10 cellular contexts compared by ENCODE assay signal in genomic region chr3:125142418-125142778, GRCh38.
DNase-seq lines count a peak whose midpoint lies in the region; ATAC-seq and TF ChIP-seq lines count a peak whose summit lies in the region.
"Had no signal": no experiment of that assay in that cellular context is flagged by ENCODE, and none has a peak within 500 bp of the region (broad histone marks: within the 10 kb centered on the region; RNA-seq: fewer than 3 reads in every experiment).

No MANE protein-coding gene starts in this region.

- peaks cover 40% of the 10 kb centered on the region for H3K27me3 Mint-ChIP-seq in activated T-cell treated with anti-CD3 and anti-CD28 coated beads, Interleukin-2, amount 50 U/mL, for 24 hours
- H3K27me3 Mint-ChIP-seq in activated T-cell treated with anti-CD3 and anti-CD28 coated beads, Interleukin-2, amount 50 U/mL, for 72 hours (ENCODE audit: low read depth), result peaks cover 60% of the 10 kb centered on the region
- peaks cover 3% of the 10 kb centered on the region for H3K27me3 Mint-ChIP-seq in activated naive CD8-positive, alpha-beta T cell treated with anti-CD3 and anti-CD28 coated beads, Interleukin-2, amount 10 ng/mL, durations not matched to agents 7 days and 5 days
- no peaks in the 10 kb centered on the region for H3K27me3 Mint-ChIP-seq in memory B cell

- no peak overlapping the region for H3K4me3 Mint-ChIP-seq in activated T-cell treated with anti-CD3 and anti-CD28 coated beads, Interleukin-2, amount 50 U/mL, for 24 hours
- H3K4me3 Mint-ChIP-seq in activated T-cell treated with anti-CD3 and anti-CD28 coated beads, Interleukin-2, amount 50 U/mL, for 72 hours, result peak overlapping the region in 1 of 2 donors; percentile 90
- peak overlapping the region; percentile 88 for H3K4me3 Mint-ChIP-seq in activated naive CD8-positive, alpha-beta T cell treated with anti-CD3 and anti-CD28 coated beads, Interleukin-2, amount 10 ng/mL, durations not matched to agents 7 days and 5 days
- H3K4me3 Mint-ChIP-seq in memory B cell, result peak overlapping the region; percentile 84

- peak overlapping the region; percentile 95 for H3K27ac Mint-ChIP-seq in activated T-cell treated with anti-CD3 and anti-CD28 coated beads, Interleukin-2, amount 50 U/mL, for 24 hours
- H3K27ac Mint-ChIP-seq in activated T-cell treated with anti-CD3 and anti-CD28 coated beads, Interleukin-2, amount 50 U/mL, for 72 hours, result no peak overlapping the region
- peak overlapping the region; percentile 99 for H3K27ac Mint-ChIP-seq in activated naive CD8-positive, alpha-beta T cell treated with anti-CD3 and anti-CD28 coated beads, Interleukin-2, amount 10 ng/mL, durations not matched to agents 7 days and 5 days
- peak overlapping the region; percentile 6 for H3K27ac Mint-ChIP-seq in memory B cell

- peaks cover 7% of the 10 kb centered on the region for H3K9me3 Mint-ChIP-seq in activated T-cell treated with anti-CD3 and anti-CD28 coated beads, Interleukin-2, amount 50 U/mL, for 24 hours
- H3K9me3 Mint-ChIP-seq in activated T-cell treated with anti-CD3 and anti-CD28 coated beads, Interleukin-2, amount 50 U/mL, for 72 hours, result no peaks in the 10 kb centered on the region
- no peaks in the 10 kb centered on the region for H3K9me3 Mint-ChIP-seq in activated naive CD8-positive, alpha-beta T cell treated with anti-CD3 and anti-CD28 coated beads, Interleukin-2, amount 10 ng/mL, durations not matched to agents 7 days and 5 days
- no peaks in the 10 kb centered on the region for H3K9me3 Mint-ChIP-seq in memory B cell

- H3K36me3 Mint-ChIP-seq in activated T-cell treated with anti-CD3 and anti-CD28 coated beads, Interleukin-2, amount 50 U/mL, for 24 hours (ENCODE audit: low read depth), result no peaks in the 10 kb centered on the region
- H3K36me3 Mint-ChIP-seq in activated T-cell treated with anti-CD3 and anti-CD28 coated beads, Interleukin-2, amount 50 U/mL, for 72 hours (ENCODE audit: insufficient read depth in 2 of 2), result peaks cover 2 to 3% of the 10 kb centered on the region in 2 donors
- H3K36me3 Mint-ChIP-seq in activated naive CD8-positive, alpha-beta T cell treated with anti-CD3 and anti-CD28 coated beads, Interleukin-2, amount 10 ng/mL, durations not matched to agents 7 days and 5 days, result no peaks in the 10 kb centered on the region
- no peaks in the 10 kb centered on the region for H3K36me3 Mint-ChIP-seq in memory B cell

- no peaks in the 10 kb centered on the region for H3K36me3 ChIP-seq in thoracic aorta
- H3K36me3 ChIP-seq: MG63 had no signal

- H3K4me1 Mint-ChIP-seq in activated T-cell treated with anti-CD3 and anti-CD28 coated beads, Interleukin-2, amount 50 U/mL, for 24 hours (ENCODE audit: low read depth), result peaks cover 56% of the 10 kb centered on the region
- peaks cover 35% of the 10 kb centered on the region for H3K4me1 Mint-ChIP-seq in activated T-cell treated with anti-CD3 and anti-CD28 coated beads, Interleukin-2, amount 50 U/mL, for 72 hours (ENCODE audit: low read depth)
- peaks cover 49% of the 10 kb centered on the region for H3K4me1 Mint-ChIP-seq in activated naive CD8-positive, alpha-beta T cell treated with anti-CD3 and anti-CD28 coated beads, Interleukin-2, amount 10 ng/mL, durations not matched to agents 7 days and 5 days
- H3K4me1 Mint-ChIP-seq in memory B cell, result peaks cover 48% of the 10 kb centered on the region

- H3K27ac ChIP-seq in thoracic aorta, result peak overlapping the region in 1 of 2 donors; percentile 82

- DNase-seq in activated T-cell treated with anti-CD3 and anti-CD28 coated beads, Interleukin-2, amount 50 U/mL, for 24 hours, result no peak
- DNase-seq in activated T-cell treated with anti-CD3 and anti-CD28 coated beads, Interleukin-2, amount 50 U/mL, for 72 hours, result no peak
- no peak for DNase-seq in activated naive CD8-positive, alpha-beta T cell treated with anti-CD3 and anti-CD28 coated beads, Interleukin-2, amount 10 ng/mL, durations not matched to agents 7 days and 5 days
- no peak for DNase-seq in memory B cell (ENCODE audit: low spot score in 2 of 2)
- no peak for DNase-seq in thoracic aorta (ENCODE audit: low spot score)
- DNase-seq in SKM-1 (lab: John Stamatoyannopoulos, UW; ENCODE audit: unreplicated experiment), result no peak
- no peak for DNase-seq in stimulated activated CD4-positive, alpha-beta T cell treated with anti-CD3 and anti-CD28 coated beads, Interleukin-4, amount 100 ng/mL, for 1 hour
- DNase-seq: amniotic stem cell, MG63 had no signal

- no peaks in the 10 kb centered on the region for H3K27me3 ChIP-seq in thoracic aorta (replicated peaks; ENCODE audit: insufficient read depth)
- H3K27me3 ChIP-seq: MG63 had no signal

- peaks cover 36 to 72% of the 10 kb centered on the region in 2 donors for H3K4me1 ChIP-seq in thoracic aorta (ENCODE audit: control insufficient read depth in 1 of 2, low read depth in 2 of 2)

- peak overlapping the region; percentile 78 for H3K4me3 ChIP-seq in thoracic aorta
- H3K4me3 ChIP-seq: MG63 had no signal

- no peaks in the 10 kb centered on the region for H3K9me3 ChIP-seq in thoracic aorta
- H3K9me3 ChIP-seq: MG63 had no signal

- POLR2A ChIA-PET in activated naive CD8-positive, alpha-beta T cell treated with anti-CD3 and anti-CD28 coated beads, Interleukin-2, amount 10 ng/mL, durations not matched to agents 7 days and 5 days (lab: Charles Lee), result interaction anchor here (0.6 to 3.7 kb wide), 5 partner anchors 17 to 124 kb away, joined by 4 to 31 read pairs (median 11); no protein-coding TSS in a partner anchor

- ATAC-seq in activated T-cell treated with anti-CD3 and anti-CD28 coated beads, Interleukin-2, amount 50 U/mL, for 72 hours (replicated peaks in 1 of 2), result no peak
- no peak for ATAC-seq in activated naive CD8-positive, alpha-beta T cell treated with anti-CD3 and anti-CD28 coated beads, Interleukin-2, amount 10 ng/mL, durations not matched to agents 7 days and 5 days (ENCODE audit: low read depth)
- no peak for ATAC-seq in memory B cell (ENCODE audit: low read depth)
- no peak for ATAC-seq in thoracic aorta (ENCODE audit: insufficient number of reproducible peaks, low FRiP score, low read depth)
- no peak for ATAC-seq in GM18520 (IDR thresholded peaks at IDR 0.05; ENCODE audit: unreplicated experiment)

- TF ChIP-seq CTCF in thoracic aorta (IDR thresholded peaks at IDR 0.05), result no peak
